In the genomic region with DNA sequence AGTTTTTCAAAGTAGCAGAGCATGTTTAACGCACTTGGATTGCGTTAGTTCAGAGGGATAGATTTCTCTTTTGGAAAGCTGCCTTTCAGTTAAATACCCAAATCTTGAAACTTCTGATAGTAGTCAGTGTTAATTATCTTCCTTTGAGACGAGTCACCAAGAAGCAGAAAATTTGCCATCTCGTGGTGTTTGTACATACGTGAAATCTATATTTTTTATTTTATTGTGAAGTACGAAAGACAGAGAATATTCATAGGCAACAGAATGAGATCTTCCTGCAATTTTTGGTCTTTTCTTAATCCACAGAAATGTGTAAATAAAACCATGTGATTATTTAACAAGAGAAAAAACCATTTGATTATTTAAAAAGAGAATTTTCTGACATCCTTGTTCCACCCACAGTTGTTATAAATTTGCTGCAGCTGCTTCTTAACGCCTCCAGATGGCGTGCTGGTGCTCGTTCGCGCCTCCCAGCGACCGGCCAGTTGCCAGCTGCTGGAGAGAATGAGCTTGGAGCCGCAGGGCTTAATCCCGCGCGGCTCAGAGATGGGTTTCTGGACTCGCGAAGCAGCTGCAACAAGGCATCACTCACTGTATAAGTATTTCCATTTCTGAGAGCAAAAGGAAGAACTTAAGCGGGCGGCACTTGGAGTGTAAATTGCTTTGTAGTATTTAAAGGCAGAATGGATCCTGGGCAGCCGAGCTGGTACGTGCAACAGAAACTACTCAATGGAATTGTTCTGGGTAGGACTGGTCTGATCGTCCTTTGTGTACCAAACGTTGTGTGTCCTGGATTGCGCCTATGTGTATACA, we compare ENCODE assay signal across 2 cellular contexts.
TF ChIP-seq lines count a peak whose summit lies in the region.

No MANE protein-coding gene starts in this region.

TF ChIP-seq in SK-N-SH, 30 proteins besides CTCF, POLR2A, EP300 and RAD21 (continued from another document):
- TF ChIP-seq, protein P1, sequence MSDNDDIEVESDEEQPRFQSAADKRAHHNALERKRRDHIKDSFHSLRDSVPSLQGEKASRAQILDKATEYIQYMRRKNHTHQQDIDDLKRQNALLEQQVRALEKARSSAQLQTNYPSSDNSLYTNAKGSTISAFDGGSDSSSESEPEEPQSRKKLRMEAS (IDR thresholded peaks at IDR 0.05; ENCODE audit: low read depth) = no peak
- TF ChIP-seq REST (IDR thresholded peaks at IDR 0.05; ENCODE audit: low read depth, low read length) (no peak), YY1 (IDR thresholded peaks at IDR 0.05; ENCODE audit: low read depth) (no peak), USF2 (IDR thresholded peaks at IDR 0.05; ENCODE audit: borderline replicate concordance, low read depth, low read length) (no peak), TAF1 (IDR thresholded peaks at IDR 0.05; ENCODE audit: borderline replicate concordance, low read depth, low read length) (no peak), TCF12 (IDR thresholded peaks at IDR 0.05) (no peak), FOXJ3 (CRISPR knock-in tag; IDR thresholded peaks at IDR 0.05) (no peak), USF1 (IDR thresholded peaks at IDR 0.05; ENCODE audit: borderline replicate concordance, low read depth) (no peak), FOXM1 (IDR thresholded peaks at IDR 0.05; ENCODE audit: low read depth) (no peak), GATA2 (CRISPR knock-in tag; IDR thresholded peaks at IDR 0.05) (no peak), POLR2AphosphoS5 (IDR thresholded peaks at IDR 0.05; ENCODE audit: low read depth, low read length) (no peak), RCOR1 (IDR thresholded peaks at IDR 0.05; ENCODE audit: low read length) (peak; percentile 47; the same call in 1 of the 2 replicates), RFX5 (IDR thresholded peaks at IDR 0.05; ENCODE audit: low read length) (peak; percentile 46; the same call in 1 of the 2 replicates), RXRA (IDR thresholded peaks at IDR 0.05; ENCODE audit: borderline replicate concordance, low read depth) (no peak), MEF2A (IDR thresholded peaks at IDR 0.05; ENCODE audit: borderline replicate concordance, low read depth) (no peak), NRF1 (IDR thresholded peaks at IDR 0.05; ENCODE audit: low read depth, low read length) (no peak), SMC3 (IDR thresholded peaks at IDR 0.05; ENCODE audit: low read depth, low read length) (peak; percentile 65), NFIC (IDR thresholded peaks at IDR 0.05; ENCODE audit: borderline replicate concordance) (peak; percentile 54; the same call in 1 of the 2 replicates), CHD2 (IDR thresholded peaks at IDR 0.05; ENCODE audit: low read length, partially characterized antibody) (peak; percentile 51)

TF ChIP-seq in HepG2, 621 proteins besides CTCF, POLR2A, EP300 and RAD21 (continued from another document and continues in another):
- TF ChIP-seq GATAD2A (CRISPR knock-in tag; IDR thresholded peaks at IDR 0.05) (0 out of 2 replicates have a peak, but pooled peaks have one; percentile 22), ASH2L (IDR thresholded peaks at IDR 0.05; ENCODE audit: insufficient read length, low read depth, low read length) (no peak), BHLHE40 (IDR thresholded peaks at IDR 0.05; ENCODE audit: low read length) (no peak), PITX1 (CRISPR knock-in tag; IDR thresholded peaks at IDR 0.05) (peak; percentile 58; the same call in 1 of the 2 replicates), KAT8 (CRISPR knock-in tag; IDR thresholded peaks at IDR 0.05) (peak; percentile 27; the same call in 1 of the 2 replicates), YEATS2 (CRISPR knock-in tag; IDR thresholded peaks at IDR 0.05; ENCODE audit: borderline replicate concordance) (no peak), THAP11 (CRISPR knock-in tag; IDR thresholded peaks at IDR 0.05) (no peak), ZBTB39 (CRISPR knock-in tag; IDR thresholded peaks at IDR 0.05) (no peak), FOSL1 (CRISPR knock-in tag; IDR thresholded peaks at IDR 0.05; ENCODE audit: borderline replicate concordance) (no peak), KDM3A (CRISPR knock-in tag; IDR thresholded peaks at IDR 0.05; ENCODE audit: low read depth) (peak; percentile 24; the same call in 1 of the 2 replicates), ZKSCAN8 (CRISPR knock-in tag; IDR thresholded peaks at IDR 0.05; ENCODE audit: borderline replicate concordance) (no peak), ZBTB26 (CRISPR knock-in tag; IDR thresholded peaks at IDR 0.05; ENCODE audit: borderline replicate concordance) (no peak), ARNT2 (CRISPR knock-in tag; IDR thresholded peaks at IDR 0.05; ENCODE audit: low read depth) (no peak), PRDM4 (CRISPR knock-in tag; IDR thresholded peaks at IDR 0.05; ENCODE audit: borderline replicate concordance) (no peak), ZNF790 (CRISPR knock-in tag; IDR thresholded peaks at IDR 0.05; ENCODE audit: borderline replicate concordance) (no peak), AKAP8 (CRISPR knock-in tag; IDR thresholded peaks at IDR 0.05) (no peak), MTA3 (CRISPR knock-in tag; IDR thresholded peaks at IDR 0.05) (no peak), FIP1L1 (IDR thresholded peaks at IDR 0.05; ENCODE audit: borderline replicate concordance, insufficient read depth, low read depth, low read length) (no peak), TCF12 (IDR thresholded peaks at IDR 0.05) (no peak), TCF12 (CRISPR knock-in tag; IDR thresholded peaks at IDR 0.05) (no peak), ZNF589 (CRISPR knock-in tag; conservative IDR thresholded peaks at IDR 0.05) (no peak), ZNF605 (CRISPR knock-in tag; IDR thresholded peaks at IDR 0.05) (peak; percentile 58), HNF4A (CRISPR knock-in tag; IDR thresholded peaks at IDR 0.05) (no peak), SCMH1 (CRISPR knock-in tag; IDR thresholded peaks at IDR 0.05; ENCODE audit: borderline replicate concordance) (no peak), HDAC2 (CRISPR knock-in tag; IDR thresholded peaks at IDR 0.05) (no peak), MXD4 (CRISPR knock-in tag; IDR thresholded peaks at IDR 0.05) (no peak), TBL1XR1 (IDR thresholded peaks at IDR 0.05; ENCODE audit: borderline replicate concordance, low read length, partially characterized antibody) (no peak), HES4 (CRISPR knock-in tag; IDR thresholded peaks at IDR 0.05; ENCODE audit: borderline replicate concordance) (no peak)
- TF ChIP-seq, protein P2, sequence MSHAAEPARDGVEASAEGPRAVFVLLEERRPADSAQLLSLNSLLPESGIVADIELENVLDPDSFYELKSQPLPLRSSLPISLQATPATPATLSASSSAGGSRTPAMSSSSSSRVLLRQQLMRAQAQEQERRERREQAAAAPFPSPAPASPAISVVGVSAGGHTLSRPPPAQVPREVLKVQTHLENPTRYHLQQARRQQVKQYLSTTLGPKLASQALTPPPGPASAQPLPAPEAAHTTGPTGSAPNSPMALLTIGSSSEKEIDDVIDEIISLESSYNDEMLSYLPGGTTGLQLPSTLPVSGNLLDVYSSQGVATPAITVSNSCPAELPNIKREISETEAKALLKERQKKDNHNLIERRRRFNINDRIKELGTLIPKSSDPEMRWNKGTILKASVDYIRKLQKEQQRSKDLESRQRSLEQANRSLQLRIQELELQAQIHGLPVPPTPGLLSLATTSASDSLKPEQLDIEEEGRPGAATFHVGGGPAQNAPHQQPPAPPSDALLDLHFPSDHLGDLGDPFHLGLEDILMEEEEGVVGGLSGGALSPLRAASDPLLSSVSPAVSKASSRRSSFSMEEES (CRISPR knock-in tag; IDR thresholded peaks at IDR 0.05) = no peak
- TF ChIP-seq, protein P3, sequence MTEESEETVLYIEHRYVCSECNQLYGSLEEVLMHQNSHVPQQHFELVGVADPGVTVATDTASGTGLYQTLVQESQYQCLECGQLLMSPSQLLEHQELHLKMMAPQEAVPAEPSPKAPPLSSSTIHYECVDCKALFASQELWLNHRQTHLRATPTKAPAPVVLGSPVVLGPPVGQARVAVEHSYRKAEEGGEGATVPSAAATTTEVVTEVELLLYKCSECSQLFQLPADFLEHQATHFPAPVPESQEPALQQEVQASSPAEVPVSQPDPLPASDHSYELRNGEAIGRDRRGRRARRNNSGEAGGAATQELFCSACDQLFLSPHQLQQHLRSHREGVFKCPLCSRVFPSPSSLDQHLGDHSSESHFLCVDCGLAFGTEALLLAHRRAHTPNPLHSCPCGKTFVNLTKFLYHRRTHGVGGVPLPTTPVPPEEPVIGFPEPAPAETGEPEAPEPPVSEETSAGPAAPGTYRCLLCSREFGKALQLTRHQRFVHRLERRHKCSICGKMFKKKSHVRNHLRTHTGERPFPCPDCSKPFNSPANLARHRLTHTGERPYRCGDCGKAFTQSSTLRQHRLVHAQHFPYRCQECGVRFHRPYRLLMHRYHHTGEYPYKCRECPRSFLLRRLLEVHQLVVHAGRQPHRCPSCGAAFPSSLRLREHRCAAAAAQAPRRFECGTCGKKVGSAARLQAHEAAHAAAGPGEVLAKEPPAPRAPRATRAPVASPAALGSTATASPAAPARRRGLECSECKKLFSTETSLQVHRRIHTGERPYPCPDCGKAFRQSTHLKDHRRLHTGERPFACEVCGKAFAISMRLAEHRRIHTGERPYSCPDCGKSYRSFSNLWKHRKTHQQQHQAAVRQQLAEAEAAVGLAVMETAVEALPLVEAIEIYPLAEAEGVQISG (CRISPR knock-in tag; IDR thresholded peaks at IDR 0.05) = 0 out of 2 replicates have a peak, but pooled peaks have one; percentile 33
- TF ChIP-seq, protein P4, sequence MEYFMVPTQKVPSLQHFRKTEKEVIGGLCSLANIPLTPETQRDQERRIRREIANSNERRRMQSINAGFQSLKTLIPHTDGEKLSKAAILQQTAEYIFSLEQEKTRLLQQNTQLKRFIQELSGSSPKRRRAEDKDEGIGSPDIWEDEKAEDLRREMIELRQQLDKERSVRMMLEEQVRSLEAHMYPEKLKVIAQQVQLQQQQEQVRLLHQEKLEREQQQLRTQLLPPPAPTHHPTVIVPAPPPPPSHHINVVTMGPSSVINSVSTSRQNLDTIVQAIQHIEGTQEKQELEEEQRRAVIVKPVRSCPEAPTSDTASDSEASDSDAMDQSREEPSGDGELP (IDR thresholded peaks at IDR 0.05; ENCODE audit: borderline replicate concordance, low read depth) = peak; percentile 68; the same call in 1 of the 2 replicates
- TF ChIP-seq, protein P5, sequence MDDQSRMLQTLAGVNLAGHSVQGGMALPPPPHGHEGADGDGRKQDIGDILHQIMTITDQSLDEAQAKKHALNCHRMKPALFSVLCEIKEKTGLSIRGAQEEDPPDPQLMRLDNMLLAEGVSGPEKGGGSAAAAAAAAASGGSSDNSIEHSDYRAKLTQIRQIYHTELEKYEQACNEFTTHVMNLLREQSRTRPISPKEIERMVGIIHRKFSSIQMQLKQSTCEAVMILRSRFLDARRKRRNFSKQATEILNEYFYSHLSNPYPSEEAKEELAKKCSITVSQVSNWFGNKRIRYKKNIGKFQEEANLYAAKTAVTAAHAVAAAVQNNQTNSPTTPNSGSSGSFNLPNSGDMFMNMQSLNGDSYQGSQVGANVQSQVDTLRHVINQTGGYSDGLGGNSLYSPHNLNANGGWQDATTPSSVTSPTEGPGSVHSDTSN (CRISPR knock-in tag; IDR thresholded peaks at IDR 0.05; ENCODE audit: borderline replicate concordance) = no peak
- TF ChIP-seq, protein P6, sequence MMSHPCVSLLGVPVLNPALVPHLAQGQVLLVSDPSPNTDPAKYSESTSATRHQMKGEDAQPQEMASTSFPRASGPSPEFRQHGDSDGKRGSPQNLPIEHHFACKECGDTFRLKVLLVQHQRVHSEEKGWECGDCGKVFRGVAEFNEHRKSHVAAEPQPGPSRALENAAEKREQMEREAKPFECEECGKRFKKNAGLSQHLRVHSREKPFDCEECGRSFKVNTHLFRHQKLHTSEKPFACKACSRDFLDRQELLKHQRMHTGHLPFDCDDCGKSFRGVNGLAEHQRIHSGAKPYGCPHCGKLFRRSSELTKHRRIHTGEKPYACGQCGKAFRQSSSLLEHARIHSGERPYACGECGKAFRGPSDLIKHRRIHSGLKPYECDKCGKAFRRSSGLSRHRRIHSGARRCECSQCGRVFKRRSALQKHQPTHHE (CRISPR knock-in tag; IDR thresholded peaks at IDR 0.05; ENCODE audit: borderline replicate concordance) = no peak
- TF ChIP-seq, protein P7, sequence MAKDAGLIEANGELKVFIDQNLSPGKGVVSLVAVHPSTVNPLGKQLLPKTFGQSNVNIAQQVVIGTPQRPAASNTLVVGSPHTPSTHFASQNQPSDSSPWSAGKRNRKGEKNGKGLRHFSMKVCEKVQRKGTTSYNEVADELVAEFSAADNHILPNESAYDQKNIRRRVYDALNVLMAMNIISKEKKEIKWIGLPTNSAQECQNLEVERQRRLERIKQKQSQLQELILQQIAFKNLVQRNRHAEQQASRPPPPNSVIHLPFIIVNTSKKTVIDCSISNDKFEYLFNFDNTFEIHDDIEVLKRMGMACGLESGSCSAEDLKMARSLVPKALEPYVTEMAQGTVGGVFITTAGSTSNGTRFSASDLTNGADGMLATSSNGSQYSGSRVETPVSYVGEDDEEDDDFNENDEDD (CRISPR knock-in tag; IDR thresholded peaks at IDR 0.05; ENCODE audit: borderline replicate concordance) = no peak; the same call in 1 of the 2 replicates
